ENCODE assay signal across 1 cellular context in the genomic region with DNA sequence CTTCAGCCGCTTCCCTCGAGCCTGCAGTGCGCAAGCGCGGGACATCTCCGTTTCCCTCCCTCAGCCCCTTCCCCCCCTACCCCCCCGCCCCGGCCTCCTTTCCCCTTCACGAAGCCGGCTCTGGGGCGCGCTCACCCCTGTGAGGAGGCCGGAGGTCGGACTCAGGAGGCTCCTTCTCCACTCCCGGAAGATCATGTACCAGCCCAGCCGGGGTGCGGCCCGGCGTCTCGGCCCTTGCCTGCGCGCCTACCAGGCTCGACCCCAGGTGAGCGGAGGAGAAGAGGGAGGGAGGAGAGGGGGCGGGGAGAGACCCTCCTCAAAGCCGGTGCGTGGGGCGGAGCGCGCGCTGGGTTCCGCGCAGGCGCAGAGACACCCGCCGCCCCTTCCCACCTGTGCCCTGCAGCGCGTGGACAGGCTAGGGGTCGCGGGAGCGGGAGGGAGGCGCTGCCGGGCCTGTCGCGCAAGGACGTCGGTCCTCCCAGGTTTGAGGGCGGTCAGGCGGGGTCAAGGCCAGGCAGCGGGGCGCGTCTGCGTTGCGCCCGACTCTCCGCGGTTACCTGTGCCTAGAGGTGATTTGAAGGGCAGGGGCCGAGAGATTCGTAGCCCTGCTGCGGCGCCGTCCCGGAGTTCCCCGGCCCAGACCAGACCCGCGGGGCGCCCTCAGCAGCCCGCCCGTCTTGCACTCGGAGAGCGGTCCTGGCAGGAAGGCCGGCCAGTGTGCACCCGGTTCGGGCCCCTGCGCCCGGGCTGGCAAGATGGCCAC.
TF ChIP-seq lines count a peak whose summit lies in the region.

A gene with protein sequence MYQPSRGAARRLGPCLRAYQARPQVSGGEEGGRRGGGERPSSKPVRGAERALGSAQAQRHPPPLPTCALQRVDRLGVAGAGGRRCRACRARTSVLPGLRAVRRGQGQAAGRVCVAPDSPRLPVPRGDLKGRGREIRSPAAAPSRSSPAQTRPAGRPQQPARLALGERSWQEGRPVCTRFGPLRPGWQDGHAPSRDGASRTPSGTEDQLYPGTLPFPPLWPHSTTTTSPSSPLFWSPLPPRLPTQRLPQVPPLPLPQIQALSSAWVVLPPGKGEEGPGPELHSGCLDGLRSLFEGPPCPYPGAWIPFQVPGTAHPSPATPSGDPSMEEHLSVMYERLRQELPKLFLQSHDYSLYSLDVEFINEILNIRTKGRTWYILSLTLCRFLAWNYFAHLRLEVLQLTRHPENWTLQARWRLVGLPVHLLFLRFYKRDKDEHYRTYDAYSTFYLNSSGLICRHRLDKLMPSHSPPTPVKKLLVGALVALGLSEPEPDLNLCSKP (plus strand): TSS at position 95 of the 763 bp plus-strand sequence. CDS start 99 bp downstream, at position 194.

TF ChIP-seq in HepG2, 621 proteins besides CTCF, POLR2A, EP300 and RAD21 (continued from another document and continues in another):
- TF ChIP-seq, protein P1, sequence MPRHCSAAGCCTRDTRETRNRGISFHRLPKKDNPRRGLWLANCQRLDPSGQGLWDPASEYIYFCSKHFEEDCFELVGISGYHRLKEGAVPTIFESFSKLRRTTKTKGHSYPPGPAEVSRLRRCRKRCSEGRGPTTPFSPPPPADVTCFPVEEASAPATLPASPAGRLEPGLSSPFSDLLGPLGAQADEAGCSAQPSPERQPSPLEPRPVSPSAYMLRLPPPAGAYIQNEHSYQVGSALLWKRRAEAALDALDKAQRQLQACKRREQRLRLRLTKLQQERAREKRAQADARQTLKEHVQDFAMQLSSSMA (CRISPR knock-in tag; IDR thresholded peaks at IDR 0.05): peak; percentile 84; the same call in 1 of the 2 replicates
- TF ChIP-seq SRSF4 (IDR thresholded peaks at IDR 0.05; ENCODE audit: low read depth, low read length, poor library complexity, severe bottlenecking) (no peak), ZNF510 (CRISPR knock-in tag; IDR thresholded peaks at IDR 0.05; ENCODE audit: low read depth) (peak; percentile 96), ISL2 (CRISPR knock-in tag; IDR thresholded peaks at IDR 0.05) (peak; percentile 75), TSC22D2 (CRISPR knock-in tag; IDR thresholded peaks at IDR 0.05; ENCODE audit: borderline replicate concordance) (peak; percentile 74), GTF3A (CRISPR knock-in tag; conservative IDR thresholded peaks at IDR 0.05) (no peak; the same call in 1 of the 2 replicates), NFRKB (IDR thresholded peaks at IDR 0.05) (no peak), ZNF282 (IDR thresholded peaks at IDR 0.05; ENCODE audit: partially characterized antibody) (no peak), ZNF101 (CRISPR knock-in tag; IDR thresholded peaks at IDR 0.05; ENCODE audit: borderline replicate concordance, low read depth) (no peak), HNRNPL (IDR thresholded peaks at IDR 0.05; ENCODE audit: low read depth, low read length) (no peak), SOX5 (CRISPR knock-in tag; IDR thresholded peaks at IDR 0.05; ENCODE audit: borderline replicate concordance) (no peak), ZBTB7B (CRISPR knock-in tag; IDR thresholded peaks at IDR 0.05) (peak; percentile 95), SP1 (IDR thresholded peaks at IDR 0.05) (no peak), SP1 (CRISPR knock-in tag; IDR thresholded peaks at IDR 0.05) (peak; percentile 69; the same call in 1 of the 2 replicates), SOX13 (IDR thresholded peaks at IDR 0.05) (no peak; the same call in 1 of the 2 replicates), SOX13 (CRISPR knock-in tag; conservative IDR thresholded peaks at IDR 0.05 in 1 of 2, IDR thresholded peaks at IDR 0.05 in 1 of 2) (peak in 1 of 2 experiments; percentile 64; a peak in 1 of 4 replicates), NFE2L1 (CRISPR knock-in tag; IDR thresholded peaks at IDR 0.05; ENCODE audit: borderline replicate concordance) (peak; percentile 77; the same call in 1 of the 2 replicates), ZNF569 (CRISPR knock-in tag; IDR thresholded peaks at IDR 0.05; ENCODE audit: borderline replicate concordance) (no peak), ZMYM2 (CRISPR knock-in tag; IDR thresholded peaks at IDR 0.05) (peak; percentile 87; the same call in 1 of the 2 replicates), AKAP8 (CRISPR knock-in tag; IDR thresholded peaks at IDR 0.05) (peak; percentile 96), CREB1 (IDR thresholded peaks at IDR 0.05) (no peak), CREB1 (CRISPR knock-in tag; IDR thresholded peaks at IDR 0.05) (no peak), PPARG (CRISPR knock-in tag; conservative IDR thresholded peaks at IDR 0.05) (0 out of 2 replicates have a peak, but pooled peaks have one; percentile 21)
- TF ChIP-seq, protein P2, sequence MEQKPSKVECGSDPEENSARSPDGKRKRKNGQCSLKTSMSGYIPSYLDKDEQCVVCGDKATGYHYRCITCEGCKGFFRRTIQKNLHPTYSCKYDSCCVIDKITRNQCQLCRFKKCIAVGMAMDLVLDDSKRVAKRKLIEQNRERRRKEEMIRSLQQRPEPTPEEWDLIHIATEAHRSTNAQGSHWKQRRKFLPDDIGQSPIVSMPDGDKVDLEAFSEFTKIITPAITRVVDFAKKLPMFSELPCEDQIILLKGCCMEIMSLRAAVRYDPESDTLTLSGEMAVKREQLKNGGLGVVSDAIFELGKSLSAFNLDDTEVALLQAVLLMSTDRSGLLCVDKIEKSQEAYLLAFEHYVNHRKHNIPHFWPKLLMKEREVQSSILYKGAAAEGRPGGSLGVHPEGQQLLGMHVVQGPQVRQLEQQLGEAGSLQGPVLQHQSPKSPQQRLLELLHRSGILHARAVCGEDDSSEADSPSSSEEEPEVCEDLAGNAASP (CRISPR knock-in tag; IDR thresholded peaks at IDR 0.05; ENCODE audit: borderline replicate concordance): peak; percentile 98
- TF ChIP-seq, protein P3, sequence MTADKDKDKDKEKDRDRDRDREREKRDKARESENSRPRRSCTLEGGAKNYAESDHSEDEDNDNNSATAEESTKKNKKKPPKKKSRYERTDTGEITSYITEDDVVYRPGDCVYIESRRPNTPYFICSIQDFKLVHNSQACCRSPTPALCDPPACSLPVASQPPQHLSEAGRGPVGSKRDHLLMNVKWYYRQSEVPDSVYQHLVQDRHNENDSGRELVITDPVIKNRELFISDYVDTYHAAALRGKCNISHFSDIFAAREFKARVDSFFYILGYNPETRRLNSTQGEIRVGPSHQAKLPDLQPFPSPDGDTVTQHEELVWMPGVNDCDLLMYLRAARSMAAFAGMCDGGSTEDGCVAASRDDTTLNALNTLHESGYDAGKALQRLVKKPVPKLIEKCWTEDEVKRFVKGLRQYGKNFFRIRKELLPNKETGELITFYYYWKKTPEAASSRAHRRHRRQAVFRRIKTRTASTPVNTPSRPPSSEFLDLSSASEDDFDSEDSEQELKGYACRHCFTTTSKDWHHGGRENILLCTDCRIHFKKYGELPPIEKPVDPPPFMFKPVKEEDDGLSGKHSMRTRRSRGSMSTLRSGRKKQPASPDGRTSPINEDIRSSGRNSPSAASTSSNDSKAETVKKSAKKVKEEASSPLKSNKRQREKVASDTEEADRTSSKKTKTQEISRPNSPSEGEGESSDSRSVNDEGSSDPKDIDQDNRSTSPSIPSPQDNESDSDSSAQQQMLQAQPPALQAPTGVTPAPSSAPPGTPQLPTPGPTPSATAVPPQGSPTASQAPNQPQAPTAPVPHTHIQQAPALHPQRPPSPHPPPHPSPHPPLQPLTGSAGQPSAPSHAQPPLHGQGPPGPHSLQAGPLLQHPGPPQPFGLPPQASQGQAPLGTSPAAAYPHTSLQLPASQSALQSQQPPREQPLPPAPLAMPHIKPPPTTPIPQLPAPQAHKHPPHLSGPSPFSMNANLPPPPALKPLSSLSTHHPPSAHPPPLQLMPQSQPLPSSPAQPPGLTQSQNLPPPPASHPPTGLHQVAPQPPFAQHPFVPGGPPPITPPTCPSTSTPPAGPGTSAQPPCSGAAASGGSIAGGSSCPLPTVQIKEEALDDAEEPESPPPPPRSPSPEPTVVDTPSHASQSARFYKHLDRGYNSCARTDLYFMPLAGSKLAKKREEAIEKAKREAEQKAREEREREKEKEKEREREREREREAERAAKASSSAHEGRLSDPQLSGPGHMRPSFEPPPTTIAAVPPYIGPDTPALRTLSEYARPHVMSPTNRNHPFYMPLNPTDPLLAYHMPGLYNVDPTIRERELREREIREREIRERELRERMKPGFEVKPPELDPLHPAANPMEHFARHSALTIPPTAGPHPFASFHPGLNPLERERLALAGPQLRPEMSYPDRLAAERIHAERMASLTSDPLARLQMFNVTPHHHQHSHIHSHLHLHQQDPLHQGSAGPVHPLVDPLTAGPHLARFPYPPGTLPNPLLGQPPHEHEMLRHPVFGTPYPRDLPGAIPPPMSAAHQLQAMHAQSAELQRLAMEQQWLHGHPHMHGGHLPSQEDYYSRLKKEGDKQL (CRISPR knock-in tag; IDR thresholded peaks at IDR 0.05; ENCODE audit: low read depth): no peak
- TF ChIP-seq, protein P4, sequence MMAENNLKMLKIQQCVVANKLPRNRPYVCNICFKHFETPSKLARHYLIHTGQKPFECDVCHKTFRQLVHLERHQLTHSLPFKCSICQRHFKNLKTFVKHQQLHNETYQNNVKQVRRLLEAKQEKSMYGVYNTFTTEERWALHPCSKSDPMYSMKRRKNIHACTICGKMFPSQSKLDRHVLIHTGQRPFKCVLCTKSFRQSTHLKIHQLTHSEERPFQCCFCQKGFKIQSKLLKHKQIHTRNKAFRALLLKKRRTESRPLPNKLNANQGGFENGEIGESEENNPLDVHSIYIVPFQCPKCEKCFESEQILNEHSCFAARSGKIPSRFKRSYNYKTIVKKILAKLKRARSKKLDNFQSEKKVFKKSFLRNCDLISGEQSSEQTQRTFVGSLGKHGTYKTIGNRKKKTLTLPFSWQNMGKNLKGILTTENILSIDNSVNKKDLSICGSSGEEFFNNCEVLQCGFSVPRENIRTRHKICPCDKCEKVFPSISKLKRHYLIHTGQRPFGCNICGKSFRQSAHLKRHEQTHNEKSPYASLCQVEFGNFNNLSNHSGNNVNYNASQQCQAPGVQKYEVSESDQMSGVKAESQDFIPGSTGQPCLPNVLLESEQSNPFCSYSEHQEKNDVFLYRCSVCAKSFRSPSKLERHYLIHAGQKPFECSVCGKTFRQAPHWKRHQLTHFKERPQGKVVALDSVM (CRISPR knock-in tag; IDR thresholded peaks at IDR 0.05): peak; percentile 82
- TF ChIP-seq, protein P5, sequence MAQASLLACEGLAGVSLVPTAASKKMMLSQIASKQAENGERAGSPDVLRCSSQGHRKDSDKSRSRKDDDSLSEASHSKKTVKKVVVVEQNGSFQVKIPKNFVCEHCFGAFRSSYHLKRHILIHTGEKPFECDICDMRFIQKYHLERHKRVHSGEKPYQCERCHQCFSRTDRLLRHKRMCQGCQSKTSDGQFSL (CRISPR knock-in tag; IDR thresholded peaks at IDR 0.05): no peak
- TF ChIP-seq, protein P6, sequence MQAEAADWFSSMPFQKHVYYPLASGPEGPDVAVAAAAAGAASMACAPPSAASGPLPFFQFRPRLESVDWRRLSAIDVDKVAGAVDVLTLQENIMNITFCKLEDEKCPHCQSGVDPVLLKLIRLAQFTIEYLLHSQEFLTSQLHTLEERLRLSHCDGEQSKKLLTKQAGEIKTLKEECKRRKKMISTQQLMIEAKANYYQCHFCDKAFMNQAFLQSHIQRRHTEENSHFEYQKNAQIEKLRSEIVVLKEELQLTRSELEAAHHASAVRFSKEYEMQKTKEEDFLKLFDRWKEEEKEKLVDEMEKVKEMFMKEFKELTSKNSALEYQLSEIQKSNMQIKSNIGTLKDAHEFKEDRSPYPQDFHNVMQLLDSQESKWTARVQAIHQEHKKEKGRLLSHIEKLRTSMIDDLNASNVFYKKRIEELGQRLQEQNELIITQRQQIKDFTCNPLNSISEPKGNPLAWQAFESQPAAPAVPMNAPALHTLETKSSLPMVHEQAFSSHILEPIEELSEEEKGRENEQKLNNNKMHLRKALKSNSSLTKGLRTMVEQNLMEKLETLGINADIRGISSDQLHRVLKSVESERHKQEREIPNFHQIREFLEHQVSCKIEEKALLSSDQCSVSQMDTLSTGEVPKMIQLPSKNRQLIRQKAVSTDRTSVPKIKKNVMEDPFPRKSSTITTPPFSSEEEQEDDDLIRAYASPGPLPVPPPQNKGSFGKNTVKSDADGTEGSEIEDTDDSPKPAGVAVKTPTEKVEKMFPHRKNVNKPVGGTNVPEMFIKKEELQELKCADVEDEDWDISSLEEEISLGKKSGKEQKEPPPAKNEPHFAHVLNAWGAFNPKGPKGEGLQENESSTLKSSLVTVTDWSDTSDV (CRISPR knock-in tag; IDR thresholded peaks at IDR 0.05): peak; percentile 91; the same call in 1 of the 2 replicates
- TF ChIP-seq, protein P7, sequence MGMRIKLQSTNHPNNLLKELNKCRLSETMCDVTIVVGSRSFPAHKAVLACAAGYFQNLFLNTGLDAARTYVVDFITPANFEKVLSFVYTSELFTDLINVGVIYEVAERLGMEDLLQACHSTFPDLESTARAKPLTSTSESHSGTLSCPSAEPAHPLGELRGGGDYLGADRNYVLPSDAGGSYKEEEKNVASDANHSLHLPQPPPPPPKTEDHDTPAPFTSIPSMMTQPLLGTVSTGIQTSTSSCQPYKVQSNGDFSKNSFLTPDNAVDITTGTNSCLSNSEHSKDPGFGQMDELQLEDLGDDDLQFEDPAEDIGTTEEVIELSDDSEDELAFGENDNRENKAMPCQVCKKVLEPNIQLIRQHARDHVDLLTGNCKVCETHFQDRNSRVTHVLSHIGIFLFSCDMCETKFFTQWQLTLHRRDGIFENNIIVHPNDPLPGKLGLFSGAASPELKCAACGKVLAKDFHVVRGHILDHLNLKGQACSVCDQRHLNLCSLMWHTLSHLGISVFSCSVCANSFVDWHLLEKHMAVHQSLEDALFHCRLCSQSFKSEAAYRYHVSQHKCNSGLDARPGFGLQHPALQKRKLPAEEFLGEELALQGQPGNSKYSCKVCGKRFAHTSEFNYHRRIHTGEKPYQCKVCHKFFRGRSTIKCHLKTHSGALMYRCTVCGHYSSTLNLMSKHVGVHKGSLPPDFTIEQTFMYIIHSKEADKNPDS (CRISPR knock-in tag; IDR thresholded peaks at IDR 0.05): peak; percentile 91
- TF ChIP-seq, protein P8, sequence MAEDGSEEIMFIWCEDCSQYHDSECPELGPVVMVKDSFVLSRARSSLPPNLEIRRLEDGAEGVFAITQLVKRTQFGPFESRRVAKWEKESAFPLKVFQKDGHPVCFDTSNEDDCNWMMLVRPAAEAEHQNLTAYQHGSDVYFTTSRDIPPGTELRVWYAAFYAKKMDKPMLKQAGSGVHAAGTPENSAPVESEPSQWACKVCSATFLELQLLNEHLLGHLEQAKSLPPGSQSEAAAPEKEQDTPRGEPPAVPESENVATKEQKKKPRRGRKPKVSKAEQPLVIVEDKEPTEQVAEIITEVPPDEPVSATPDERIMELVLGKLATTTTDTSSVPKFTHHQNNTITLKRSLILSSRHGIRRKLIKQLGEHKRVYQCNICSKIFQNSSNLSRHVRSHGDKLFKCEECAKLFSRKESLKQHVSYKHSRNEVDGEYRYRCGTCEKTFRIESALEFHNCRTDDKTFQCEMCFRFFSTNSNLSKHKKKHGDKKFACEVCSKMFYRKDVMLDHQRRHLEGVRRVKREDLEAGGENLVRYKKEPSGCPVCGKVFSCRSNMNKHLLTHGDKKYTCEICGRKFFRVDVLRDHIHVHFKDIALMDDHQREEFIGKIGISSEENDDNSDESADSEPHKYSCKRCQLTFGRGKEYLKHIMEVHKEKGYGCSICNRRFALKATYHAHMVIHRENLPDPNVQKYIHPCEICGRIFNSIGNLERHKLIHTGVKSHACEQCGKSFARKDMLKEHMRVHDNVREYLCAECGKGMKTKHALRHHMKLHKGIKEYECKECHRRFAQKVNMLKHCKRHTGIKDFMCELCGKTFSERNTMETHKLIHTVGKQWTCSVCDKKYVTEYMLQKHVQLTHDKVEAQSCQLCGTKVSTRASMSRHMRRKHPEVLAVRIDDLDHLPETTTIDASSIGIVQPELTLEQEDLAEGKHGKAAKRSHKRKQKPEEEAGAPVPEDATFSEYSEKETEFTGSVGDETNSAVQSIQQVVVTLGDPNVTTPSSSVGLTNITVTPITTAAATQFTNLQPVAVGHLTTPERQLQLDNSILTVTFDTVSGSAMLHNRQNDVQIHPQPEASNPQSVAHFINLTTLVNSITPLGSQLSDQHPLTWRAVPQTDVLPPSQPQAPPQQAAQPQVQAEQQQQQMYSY (CRISPR knock-in tag; IDR thresholded peaks at IDR 0.05): 0 out of 2 replicates have a peak, but pooled peaks have one; percentile 58
- TF ChIP-seq, protein P9, sequence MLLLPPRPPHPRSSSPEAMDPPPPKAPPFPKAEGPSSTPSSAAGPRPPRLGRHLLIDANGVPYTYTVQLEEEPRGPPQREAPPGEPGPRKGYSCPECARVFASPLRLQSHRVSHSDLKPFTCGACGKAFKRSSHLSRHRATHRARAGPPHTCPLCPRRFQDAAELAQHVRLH (CRISPR knock-in tag; IDR thresholded peaks at IDR 0.05; ENCODE audit: borderline replicate concordance, low read depth): peak; percentile 89; the same call in 1 of the 2 replicates
